ENCODE assay signal across 20 cellular contexts in the genomic region with DNA sequence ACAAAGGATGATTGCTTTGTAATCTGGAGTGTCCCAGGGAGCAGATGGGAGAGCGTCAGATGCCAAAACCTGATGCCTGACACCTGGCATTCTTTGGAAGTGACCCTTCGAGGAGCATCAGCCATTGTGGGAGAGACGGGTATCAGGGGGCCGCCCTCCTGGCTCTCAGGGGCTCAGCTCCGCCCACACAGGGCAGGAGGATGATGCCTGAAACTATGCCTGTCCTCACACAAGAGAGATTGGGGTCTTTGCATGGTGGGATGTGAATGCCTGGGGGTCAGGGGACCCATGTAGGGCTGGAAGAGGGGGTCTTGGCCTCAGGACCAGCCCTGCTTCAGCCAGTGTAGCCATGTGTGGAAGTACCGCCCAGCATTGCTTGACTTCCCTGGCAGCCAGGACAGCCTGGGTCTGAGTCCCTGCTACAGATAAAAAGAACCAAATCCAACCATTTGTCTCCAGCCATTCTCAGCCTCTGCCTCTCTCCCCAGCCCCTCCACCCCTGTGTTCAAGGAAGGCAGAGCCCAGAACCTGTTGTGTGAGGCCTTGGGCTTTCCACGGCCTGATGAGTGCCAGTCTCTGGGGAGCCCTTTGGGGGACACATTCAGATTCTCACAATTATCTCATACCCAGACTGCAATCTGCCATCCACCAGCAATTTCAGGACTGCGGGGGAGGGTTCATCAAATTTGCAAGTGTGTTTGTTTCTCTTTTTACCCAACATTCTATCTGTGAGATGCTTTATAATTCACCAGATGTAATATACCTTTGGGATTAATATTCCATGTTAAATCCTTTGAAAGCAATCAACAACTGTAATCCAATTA.
DNase-seq lines count a peak whose midpoint lies in the region; ATAC-seq, FAIRE-seq and TF ChIP-seq lines count a peak whose summit lies in the region.
"Had no signal": no experiment of that assay in that cellular context is flagged by ENCODE, and none has a peak within 500 bp of the region (broad histone marks: within the 10 kb centered on the region; RNA-seq: fewer than 3 reads in every experiment).

No MANE protein-coding gene starts in this region.

- peak overlapping the region; percentile 3; the same call in 1 of the 2 replicates for H4K8ac ChIP-seq in H1 (ENCODE audit: extremely low read depth, insufficient read depth, low read length)

- H2BK20ac ChIP-seq in H1 (ENCODE audit: low read length) = no peak overlapping the region

- H3K4me3 ChIP-seq in H1 (ENCODE audit: extremely low read depth in 1 of 4, insufficient read depth in 2 of 4, low read depth in 3 of 4, low read length in 4 of 4) (no peak overlapping the region), vagina (no peak overlapping the region)
- H3K4me3 ChIP-seq: A549, SJSA1, tibial nerve had no signal

- no peak overlapping the region for H3K56ac ChIP-seq in H1 (replicated peaks; ENCODE audit: insufficient read length, low read depth, low read length)

- no peak overlapping the region for H2AK5ac ChIP-seq in H1 (ENCODE audit: low read depth, low read length)

- no peaks in the 10 kb centered on the region for H3K36me3 Mint-ChIP-seq in stimulated activated memory B cell treated with anti-CD40 and anti-IgM and Interleukin-4, amounts not matched to agents 10 μg/mL and 1 μg/mL and 100 μg/mL, for 72 hours
- no peaks in the 10 kb centered on the region for H3K36me3 Mint-ChIP-seq in activated CD8-positive, alpha-beta T cell treated with anti-CD3 and anti-CD28 coated beads for 36 hours (ENCODE audit: low read depth)
- H3K36me3 Mint-ChIP-seq: CD4-positive, alpha-beta memory T cell had no signal

- H4K20me1 ChIP-seq in H1 (replicated peaks in 1 of 2; ENCODE audit: control insufficient read depth in 1 of 2, insufficient read depth in 2 of 2, low read length in 2 of 2) = no peaks in the 10 kb centered on the region

- no peak overlapping the region for H2BK120ac ChIP-seq in H1 (replicated peaks; ENCODE audit: low read depth, low read length)

- DNase-seq in NCI-H2227 treated with DMSO at 0.1 percent for 48 hours (lab: John Stamatoyannopoulos, UW) (peak; percentile 29), NCI-H2227 (lab: John Stamatoyannopoulos, UW; ENCODE audit: unreplicated experiment) (no peak), NCI-H1694 treated with DMSO at 0.1 percent for 48 hours (lab: John Stamatoyannopoulos, UW) (peak; percentile 92), H1 (ENCODE audit: low read depth in 1 of 2, low spot score in 2 of 2) (no peak), vagina (ENCODE audit: extremely low spot score in 2 of 2) (no peak)
- no peak for DNase-seq in activated CD8-positive, alpha-beta T cell treated with anti-CD3 and anti-CD28 coated beads for 36 hours
- DNase-seq: activated CD4-positive, alpha-beta T cell treated with anti-CD3 and anti-CD28 coated beads, Interleukin-2, amount 10 ng/mL, durations not matched to agents 7 days and 5 days; activated naive CD4-positive, alpha-beta T cell treated with anti-CD3 and anti-CD28 coated beads for 36 hours; activated T-cell treated with anti-CD3 and anti-CD28 coated beads for 4 hours; CD4-positive, alpha-beta memory T cell; cortex of kidney; NCI-H2029; T-helper 9 cell had no signal

- FAIRE-seq in H1 (lab: Jason Lieb, UNC) = no peak
- FAIRE-seq: A549, keratinocyte had no signal

- H2AFZ ChIP-seq in H1 (ENCODE audit: low read length) = 0 out of 2 replicates have a peak overlapping the region, but pooled peaks have one; percentile 45

- H3K27me3 Mint-ChIP-seq in stimulated activated memory B cell treated with anti-CD40 and anti-IgM and Interleukin-4, amounts not matched to agents 10 μg/mL and 1 μg/mL and 100 μg/mL, for 72 hours = peaks cover 47% of the 10 kb centered on the region
- peaks cover 5% of the 10 kb centered on the region for H3K27me3 Mint-ChIP-seq in activated CD8-positive, alpha-beta T cell treated with anti-CD3 and anti-CD28 coated beads for 36 hours

- H3K4me1 ChIP-seq in H1 (replicated peaks in 1 of 4; ENCODE audit: control insufficient read depth in 3 of 4, insufficient read depth in 4 of 4, low read length in 3 of 4) = peaks cover under 1 to 14% (median 9%) of the 10 kb centered on the region in 4 experiments
- peaks cover 8% of the 10 kb centered on the region for H3K4me1 ChIP-seq in vagina
- H3K4me1 ChIP-seq: A549, SJSA1, tibial nerve had no signal

- TF ChIP-seq RAD21 in H1 (IDR thresholded peaks at IDR 0.05 in 1 of 2, conservative IDR thresholded peaks at IDR 0.05 in 1 of 2; ENCODE audit: low read depth in 2 of 2, low read length in 2 of 2) = no peak

- H3K36me3 ChIP-seq in H1 (ENCODE audit: control insufficient read depth in 2 of 4, insufficient read depth in 4 of 4, low read length in 3 of 4) (no peaks in the 10 kb centered on the region; a peak in 1 of 8 replicates), vagina (no peaks in the 10 kb centered on the region)
- H3K36me3 ChIP-seq: SJSA1, tibial nerve had no signal

- H3K9me3 ChIP-seq in H1 (ENCODE audit: insufficient read depth in 2 of 2, low read depth in 1 of 2, low read length in 1 of 2) = no peaks in the 10 kb centered on the region
- no peaks in the 10 kb centered on the region for H3K9me3 ChIP-seq in vagina
- H3K9me3 ChIP-seq: A549, SJSA1, tibial nerve had no signal

- no peak for TF ChIP-seq POLR2A in H1 (IDR thresholded peaks at IDR 0.05; ENCODE audit: control extremely low read depth in 1 of 2, low read depth in 2 of 2, low read length in 2 of 2)
- TF ChIP-seq POLR2A in vagina (IDR thresholded peaks at IDR 0.05) = no peak

- no peak overlapping the region for H3K4me3 Mint-ChIP-seq in stimulated activated memory B cell treated with anti-CD40 and anti-IgM and Interleukin-4, amounts not matched to agents 10 μg/mL and 1 μg/mL and 100 μg/mL, for 72 hours
- no peak overlapping the region for H3K4me3 Mint-ChIP-seq in activated CD8-positive, alpha-beta T cell treated with anti-CD3 and anti-CD28 coated beads for 36 hours
- H3K4me3 Mint-ChIP-seq: activated CD4-positive, alpha-beta T cell treated with anti-CD3 and anti-CD28 coated beads, Interleukin-2, amount 10 ng/mL, durations not matched to agents 7 days and 5 days; activated naive CD4-positive, alpha-beta T cell treated with anti-CD3 and anti-CD28 coated beads for 36 hours; CD4-positive, alpha-beta memory T cell had no signal

- H3K27ac Mint-ChIP-seq in stimulated activated memory B cell treated with anti-CD40 and anti-IgM and Interleukin-4, amounts not matched to agents 10 μg/mL and 1 μg/mL and 100 μg/mL, for 72 hours = peak overlapping the region; percentile 1
- no peak overlapping the region for H3K27ac Mint-ChIP-seq in activated CD8-positive, alpha-beta T cell treated with anti-CD3 and anti-CD28 coated beads for 36 hours
- H3K27ac Mint-ChIP-seq: activated CD4-positive, alpha-beta T cell treated with anti-CD3 and anti-CD28 coated beads, Interleukin-2, amount 10 ng/mL, durations not matched to agents 7 days and 5 days; activated naive CD4-positive, alpha-beta T cell treated with anti-CD3 and anti-CD28 coated beads for 36 hours; CD4-positive, alpha-beta memory T cell had no signal

- H3K4me1 Mint-ChIP-seq in stimulated activated memory B cell treated with anti-CD40 and anti-IgM and Interleukin-4, amounts not matched to agents 10 μg/mL and 1 μg/mL and 100 μg/mL, for 72 hours = peaks cover 38% of the 10 kb centered on the region
- peaks cover 2% of the 10 kb centered on the region for H3K4me1 Mint-ChIP-seq in activated CD8-positive, alpha-beta T cell treated with anti-CD3 and anti-CD28 coated beads for 36 hours (ENCODE audit: low read depth)
- H3K4me1 Mint-ChIP-seq: activated CD4-positive, alpha-beta T cell treated with anti-CD3 and anti-CD28 coated beads, Interleukin-2, amount 10 ng/mL, durations not matched to agents 7 days and 5 days; CD4-positive, alpha-beta memory T cell had no signal

- H3K9me3 Mint-ChIP-seq in stimulated activated memory B cell treated with anti-CD40 and anti-IgM and Interleukin-4, amounts not matched to agents 10 μg/mL and 1 μg/mL and 100 μg/mL, for 72 hours = peaks cover 3% of the 10 kb centered on the region
- H3K9me3 Mint-ChIP-seq in activated CD8-positive, alpha-beta T cell treated with anti-CD3 and anti-CD28 coated beads for 36 hours = no peaks in the 10 kb centered on the region
- H3K9me3 Mint-ChIP-seq: activated CD4-positive, alpha-beta T cell treated with anti-CD3 and anti-CD28 coated beads, Interleukin-2, amount 10 ng/mL, durations not matched to agents 7 days and 5 days; activated naive CD4-positive, alpha-beta T cell treated with anti-CD3 and anti-CD28 coated beads for 36 hours had no signal

- TF ChIP-seq CTCF in H1 (IDR thresholded peaks at IDR 0.05; ENCODE audit: control extremely low read depth in 1 of 3, insufficient read depth in 1 of 3, low read depth in 1 of 3, low read length in 3 of 3) = no peak
- TF ChIP-seq CTCF in vagina (IDR thresholded peaks at IDR 0.05) = no peak
- no peak for TF ChIP-seq CTCF in activated CD8-positive, alpha-beta T cell treated with anti-CD3 and anti-CD28 coated beads for 36 hours (IDR thresholded peaks at IDR 0.05)

- WGBS in H1 (ENCODE audit: extremely low coverage in 1 of 2, insufficient coverage in 1 of 2, insufficient read length in 1 of 2, insufficient replicate concordance in 2 of 2, low coverage in 1 of 2, low lambda C conversion rate in 2 of 2, missing lambda C conversion rate in 1 of 2), 2 experiments = 76% methylated on average over 7 of the region's 8 CpGs; no CpG with 5 or more reads in 1 of the 2 experiments

- H2BK15ac ChIP-seq in H1 (ENCODE audit: low read length) = no peak overlapping the region

- POLR2A ChIA-PET in H1 (lab: Charles Lee; ENCODE audit: partially characterized antibody) = no interaction called here
- POLR2A ChIA-PET in activated CD8-positive, alpha-beta T cell treated with anti-CD3 and anti-CD28 coated beads for 36 hours (lab: Charles Lee) = no interaction called here

- no peaks in the 10 kb centered on the region for H3K79me1 ChIP-seq in H1 (ENCODE audit: low read depth, low read length)

- no peak overlapping the region for H3K4me2 ChIP-seq in H1 (ENCODE audit: insufficient read depth in 1 of 2, low read depth in 2 of 2, low read length in 2 of 2)
- H3K4me2 ChIP-seq: A549 had no signal

- CTCF ChIA-PET in H1 (lab: Charles Lee; ENCODE audit: partially characterized antibody) = interaction anchor here (0.7 to 1.0 kb wide), 2 partner anchors 164 to 531 kb away, joined by 3 to 5 read pairs; no protein-coding TSS in a partner anchor
- CTCF ChIA-PET in activated CD8-positive, alpha-beta T cell treated with anti-CD3 and anti-CD28 coated beads for 36 hours (lab: Charles Lee) = no interaction called here

- H4K5ac ChIP-seq in H1 (ENCODE audit: insufficient read length, low read depth, low read length) = no peak overlapping the region

- H3K79me2 ChIP-seq in H1 (ENCODE audit: control insufficient read depth in 1 of 2, insufficient read depth in 2 of 2, low read length in 2 of 2) = no peaks in the 10 kb centered on the region

- intact Hi-C loops in vagina (cut with DNase I) = no loop called here
- intact Hi-C loops in activated CD8-positive, alpha-beta T cell treated with anti-CD3 and anti-CD28 coated beads for 36 hours (cut with micrococcal nuclease) = no loop called here

- H3K27me3 ChIP-seq in H1 (replicated peaks in 1 of 4; ENCODE audit: control insufficient read depth in 3 of 4, extremely low read depth in 1 of 4, insufficient read depth in 3 of 4, low read length in 3 of 4) (no peaks in the 10 kb centered on the region), vagina (no peaks in the 10 kb centered on the region)

- no peak overlapping the region; a peak in 1 of 7 replicates for H3K9ac ChIP-seq in H1 (replicated peaks in 1 of 4; ENCODE audit: extremely low read depth in 1 of 4, low read depth in 3 of 4, low read length in 3 of 4)

- peak overlapping the region; percentile 46 for H4K91ac ChIP-seq in H1 (replicated peaks; ENCODE audit: insufficient read length, low read length)

- 0 out of 2 replicates have a peak, but pooled peaks cover 2% of the 10 kb centered on the region for H3K23me2 ChIP-seq in H1 (ENCODE audit: low read depth, low read length)

- no peak overlapping the region for H2BK5ac ChIP-seq in H1 (ENCODE audit: low read depth, low read length)

- no peak for TF ChIP-seq EP300 in H1 (IDR thresholded peaks at IDR 0.05; ENCODE audit: borderline replicate concordance in 1 of 2, low read depth in 2 of 2, low read length in 2 of 2)

- no peak overlapping the region for H3K14ac ChIP-seq in H1 (ENCODE audit: insufficient read length)

- ATAC-seq in stimulated activated memory B cell treated with anti-CD40 and anti-IgM and Interleukin-4, amounts not matched to agents 10 μg/mL and 1 μg/mL and 100 μg/mL, for 72 hours = peak; percentile 86
- ATAC-seq in GM21529 (IDR thresholded peaks at IDR 0.05; ENCODE audit: unreplicated experiment) = no peak
- no peak for ATAC-seq in activated CD8-positive, alpha-beta T cell treated with anti-CD3 and anti-CD28 coated beads for 36 hours
- ATAC-seq: A549, esophagus mucosa had no signal

- H3K4ac ChIP-seq in H1 (replicated peaks; ENCODE audit: insufficient read length, low read depth, low read length) = no peak overlapping the region

- H3K23ac ChIP-seq in H1 (ENCODE audit: insufficient read length) = no peak overlapping the region

- H3K27ac ChIP-seq in H1 (ENCODE audit: low read depth, low read length) = no peak overlapping the region
- no peak overlapping the region for H3K27ac ChIP-seq in vagina
- H3K27ac ChIP-seq: A549, SJSA1, tibial nerve had no signal

- no peak overlapping the region for H2BK12ac ChIP-seq in H1 (ENCODE audit: low read depth, low read length)

- H3K18ac ChIP-seq in H1 (ENCODE audit: extremely low read depth, low read length) = no peak overlapping the region

Comparison
In these comparisons a context has a peak if more than half of its experiments do, and no peak if none do; other contexts are left out.
1. DNase-seq: peak in NCI-H2227 treated with DMSO at 0.1 percent for 48 hours (single experiment) and NCI-H1694 treated with DMSO at 0.1 percent for 48 hours (single experiment); none in NCI-H2227 (single experiment), H1 (0 of 2), vagina (0 of 2) and activated CD8-positive, alpha-beta T cell treated with anti-CD3 and anti-CD28 coated beads for 36 hours (single experiment).